8 cellular contexts compared by ENCODE assay signal in the genomic region with DNA sequence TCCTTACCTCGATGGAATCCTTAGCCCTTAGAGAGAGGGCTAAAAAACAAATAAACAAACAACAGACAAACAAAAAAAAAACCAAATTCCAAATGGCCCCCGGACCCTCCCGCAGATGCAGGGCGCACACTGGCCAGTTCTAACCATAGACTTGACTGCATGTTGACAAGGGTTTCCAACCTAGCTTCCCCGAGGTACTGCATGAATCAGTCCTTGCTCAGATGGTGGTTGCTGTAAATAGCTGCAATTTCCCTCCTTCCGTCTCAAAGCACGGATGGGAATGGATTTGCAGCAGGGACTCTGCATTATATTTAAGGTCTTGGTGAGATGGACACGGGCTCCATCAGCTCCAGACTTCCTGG.
A peak's percentile ranks its signal among the peaks of the same experiment; 100 is the strongest.
DNase-seq lines count a peak whose midpoint lies in the region; ATAC-seq and TF ChIP-seq lines count a peak whose summit lies in the region.

No MANE protein-coding gene starts in this region.

- ATAC-seq in GM19372 (IDR thresholded peaks at IDR 0.05; ENCODE audit: low read depth, unreplicated experiment) (peak; percentile 40), HG03460 (IDR thresholded peaks at IDR 0.05; ENCODE audit: unreplicated experiment) (peak; percentile 20), WTC11 (peak; percentile 50), HG03565 (IDR thresholded peaks at IDR 0.05; ENCODE audit: unreplicated experiment) (no peak)

- H3K27ac Mint-ChIP-seq in Caco-2 (ENCODE audit: unreplicated experiment) (no peak overlapping the region), WTC11 (no peak overlapping the region), nephron progenitor cell (no peak overlapping the region)

- POLR2A ChIA-PET in Caco-2 (lab: Charles Lee) (no interaction called here), WTC11 (lab: Charles Lee) (no interaction called here)

- H3K27me3 Mint-ChIP-seq in Caco-2 (ENCODE audit: insufficient read depth, unreplicated experiment) (peaks cover 10% of the 10 kb centered on the region), WTC11 (ENCODE audit: low read depth) (peaks cover 18% of the 10 kb centered on the region), nephron progenitor cell (ENCODE audit: low read depth, poor library complexity) (peaks cover 19% of the 10 kb centered on the region)

- no peaks in the 10 kb centered on the region for H3K36me3 ChIP-seq in Caco-2 (ENCODE audit: control insufficient read depth, insufficient read depth, low read length)

- H3K4me1 Mint-ChIP-seq in Caco-2 (ENCODE audit: low read depth, unreplicated experiment) = peaks cover 5% of the 10 kb centered on the region
- H3K4me1 Mint-ChIP-seq in WTC11 = peaks cover 8% of the 10 kb centered on the region
- H3K4me1 Mint-ChIP-seq in nephron progenitor cell = peaks cover 7% of the 10 kb centered on the region

- CTCF ChIA-PET in Caco-2 (lab: Charles Lee) = interaction anchor here (0.8 to 1.4 kb wide), 3 partner anchors 16 to 252 kb away, joined by 3 to 10 read pairs (median 4); no protein-coding TSS in a partner anchor
- CTCF ChIA-PET in WTC11 (lab: Charles Lee) = interaction anchor here (0.6 to 2.9 kb wide), 29 partner anchors 9 to 692 kb away, joined by 3 to 26 read pairs (median 4); no protein-coding TSS in a partner anchor

- H3K4me1 ChIP-seq in Caco-2 = no peaks in the 10 kb centered on the region

- peaks cover 3% of the 10 kb centered on the region; the same call in 1 of the 2 replicates for H3K27me3 ChIP-seq in Caco-2 (replicated peaks; ENCODE audit: control insufficient read depth, insufficient read depth, low read length)

- peak overlapping the region; percentile 36 for H3K4me3 ChIP-seq in Caco-2 (ENCODE audit: low read depth, low read length)
- H3K4me3 ChIP-seq in fibroblast of villous mesenchyme (ENCODE audit: low read depth, low read length) = peak overlapping the region; percentile 63

- H3K4me3 Mint-ChIP-seq in Caco-2 (ENCODE audit: unreplicated experiment) (peak overlapping the region; percentile 74), WTC11 (peak overlapping the region; percentile 81), nephron progenitor cell (peak overlapping the region; percentile 89)

- no peaks in the 10 kb centered on the region for H3K9me3 ChIP-seq in Caco-2

- DNase-seq in Caco-2 (peak in 1 of 2 experiments; percentile 1), WTC11 (ENCODE audit: low spot score) (no peak), fibroblast of villous mesenchyme (ENCODE audit: low read depth) (peak; percentile 17), nephron progenitor cell (no peak), NCI-H2029 (lab: John Stamatoyannopoulos, UW) (no peak)

- intact Hi-C loops in Caco-2 (cut with micrococcal nuclease; ENCODE audit: unreplicated experiment) = loop anchor here (5.0 to 10.0 kb wide), 2 partner anchors 71 to 253 kb away; no protein-coding TSS in a partner anchor

- H3K9me3 Mint-ChIP-seq in Caco-2 (ENCODE audit: unreplicated experiment) = peaks cover 1% of the 10 kb centered on the region
- peaks cover 2% of the 10 kb centered on the region; the same call in 1 of the 2 replicates for H3K9me3 Mint-ChIP-seq in WTC11
- H3K9me3 Mint-ChIP-seq in nephron progenitor cell = no peaks in the 10 kb centered on the region

- TF ChIP-seq CTCF in Caco-2 (IDR thresholded peaks at IDR 0.05; ENCODE audit: insufficient read depth in 1 of 2, low read depth in 1 of 2, low read length in 1 of 2, severe bottlenecking in 1 of 2, unreplicated experiment in 1 of 2) (no peak), WTC11 (IDR thresholded peaks at IDR 0.05) (no peak), fibroblast of villous mesenchyme (IDR thresholded peaks at IDR 0.05; ENCODE audit: insufficient read depth, low read depth, low read length) (no peak), nephron progenitor cell (IDR thresholded peaks at IDR 0.05) (no peak)

- no peaks in the 10 kb centered on the region for H3K36me3 Mint-ChIP-seq in Caco-2 (ENCODE audit: insufficient read depth, unreplicated experiment)
- H3K36me3 Mint-ChIP-seq in WTC11 = no peaks in the 10 kb centered on the region
- H3K36me3 Mint-ChIP-seq in nephron progenitor cell (ENCODE audit: low read depth) = no peaks in the 10 kb centered on the region

- BruUV-seq in Caco-2 (replicated peaks; lab: Mats Ljungman, UMichigan) = no TSS peak

TF ChIP-seq in WTC11, 78 proteins besides CTCF, POLR2A, EP300 and RAD21:
- TF ChIP-seq, protein P1, sequence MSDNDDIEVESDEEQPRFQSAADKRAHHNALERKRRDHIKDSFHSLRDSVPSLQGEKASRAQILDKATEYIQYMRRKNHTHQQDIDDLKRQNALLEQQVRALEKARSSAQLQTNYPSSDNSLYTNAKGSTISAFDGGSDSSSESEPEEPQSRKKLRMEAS (CRISPR knock-in tag; IDR thresholded peaks at IDR 0.05) = 0 out of 2 replicates have a peak, but pooled peaks have one; percentile 9
- TF ChIP-seq, protein P2, sequence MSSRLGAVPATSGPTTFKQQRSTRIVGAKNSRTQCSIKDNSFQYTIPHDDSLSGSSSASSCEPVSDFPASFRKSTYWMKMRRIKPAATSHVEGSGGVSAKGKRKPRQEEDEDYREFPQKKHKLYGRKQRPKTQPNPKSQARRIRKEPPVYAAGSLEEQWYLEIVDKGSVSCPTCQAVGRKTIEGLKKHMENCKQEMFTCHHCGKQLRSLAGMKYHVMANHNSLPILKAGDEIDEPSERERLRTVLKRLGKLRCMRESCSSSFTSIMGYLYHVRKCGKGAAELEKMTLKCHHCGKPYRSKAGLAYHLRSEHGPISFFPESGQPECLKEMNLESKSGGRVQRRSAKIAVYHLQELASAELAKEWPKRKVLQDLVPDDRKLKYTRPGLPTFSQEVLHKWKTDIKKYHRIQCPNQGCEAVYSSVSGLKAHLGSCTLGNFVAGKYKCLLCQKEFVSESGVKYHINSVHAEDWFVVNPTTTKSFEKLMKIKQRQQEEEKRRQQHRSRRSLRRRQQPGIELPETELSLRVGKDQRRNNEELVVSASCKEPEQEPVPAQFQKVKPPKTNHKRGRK (CRISPR knock-in tag; IDR thresholded peaks at IDR 0.05; ENCODE audit: borderline replicate concordance) = no peak
- TF ChIP-seq, protein P3, sequence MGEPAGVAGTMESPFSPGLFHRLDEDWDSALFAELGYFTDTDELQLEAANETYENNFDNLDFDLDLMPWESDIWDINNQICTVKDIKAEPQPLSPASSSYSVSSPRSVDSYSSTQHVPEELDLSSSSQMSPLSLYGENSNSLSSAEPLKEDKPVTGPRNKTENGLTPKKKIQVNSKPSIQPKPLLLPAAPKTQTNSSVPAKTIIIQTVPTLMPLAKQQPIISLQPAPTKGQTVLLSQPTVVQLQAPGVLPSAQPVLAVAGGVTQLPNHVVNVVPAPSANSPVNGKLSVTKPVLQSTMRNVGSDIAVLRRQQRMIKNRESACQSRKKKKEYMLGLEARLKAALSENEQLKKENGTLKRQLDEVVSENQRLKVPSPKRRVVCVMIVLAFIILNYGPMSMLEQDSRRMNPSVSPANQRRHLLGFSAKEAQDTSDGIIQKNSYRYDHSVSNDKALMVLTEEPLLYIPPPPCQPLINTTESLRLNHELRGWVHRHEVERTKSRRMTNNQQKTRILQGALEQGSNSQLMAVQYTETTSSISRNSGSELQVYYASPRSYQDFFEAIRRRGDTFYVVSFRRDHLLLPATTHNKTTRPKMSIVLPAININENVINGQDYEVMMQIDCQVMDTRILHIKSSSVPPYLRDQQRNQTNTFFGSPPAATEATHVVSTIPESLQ (CRISPR knock-in tag; IDR thresholded peaks at IDR 0.05) = no peak
- no peak for TF ChIP-seq NFATC4 (CRISPR knock-in tag; IDR thresholded peaks at IDR 0.05)
- TF ChIP-seq ZNF671 (CRISPR knock-in tag; IDR thresholded peaks at IDR 0.05) = no peak
- no peak for TF ChIP-seq MXD4 (CRISPR knock-in tag; IDR thresholded peaks at IDR 0.05; ENCODE audit: borderline replicate concordance)
